Comparison of ENCODE assay signal across 14 cellular contexts in genomic region chr14:95222870-95223398, GRCh38.
A peak's percentile ranks its signal among the peaks of the same experiment; 100 is the strongest.
DNase-seq lines count a peak whose midpoint lies in the region; TF ChIP-seq lines count a peak whose summit lies in the region.
"Had no signal": no experiment of that assay in that cellular context is flagged by ENCODE, and none has a peak within 500 bp of the region (broad histone marks: within the 10 kb centered on the region; RNA-seq: fewer than 3 reads in every experiment).

No MANE protein-coding gene starts in this region.

- H2AFZ ChIP-seq in Karpas-422 (ENCODE audit: low read length): no peak overlapping the region
- no peak overlapping the region for H2AFZ ChIP-seq in hepatocyte
- H2AFZ ChIP-seq in smooth muscle cell (ENCODE audit: low read depth): no peak overlapping the region

- no peaks in the 10 kb centered on the region for H3K9me2 ChIP-seq in Karpas-422 (replicated peaks; ENCODE audit: insufficient read depth, low read length)
- no peaks in the 10 kb centered on the region for H3K9me2 ChIP-seq in hepatocyte (replicated peaks; ENCODE audit: insufficient read depth)

- H3K27me3 ChIP-seq in Karpas-422 (ENCODE audit: low read length) (no peaks in the 10 kb centered on the region), hepatocyte (no peaks in the 10 kb centered on the region), smooth muscle cell (ENCODE audit: low read depth) (no peaks in the 10 kb centered on the region)
- H3K27me3 ChIP-seq: SJSA1 had no signal

- no peaks in the 10 kb centered on the region for H3K9me3 ChIP-seq in Karpas-422 (ENCODE audit: low read length)
- H3K9me3 ChIP-seq in hepatocyte (ENCODE audit: low read depth): no peaks in the 10 kb centered on the region
- no peaks in the 10 kb centered on the region for H3K9me3 ChIP-seq in smooth muscle cell (replicated peaks; ENCODE audit: low read depth)
- H3K9me3 ChIP-seq: mucosa of descending colon, SJSA1 had no signal

- no peaks in the 10 kb centered on the region for H4K20me1 ChIP-seq in Karpas-422 (ENCODE audit: insufficient read depth, low read depth, low read length)
- no peaks in the 10 kb centered on the region for H4K20me1 ChIP-seq in hepatocyte (ENCODE audit: insufficient read depth, poor library complexity, severe bottlenecking)
- H4K20me1 ChIP-seq in smooth muscle cell (ENCODE audit: low read depth): no peaks in the 10 kb centered on the region

- 80% methylated on average over 3 of the region's 3 CpGs for WGBS in hepatocyte (ENCODE audit: low lambda C conversion rate, missing lambda C conversion rate)
- 66% methylated on average over 3 of the region's 3 CpGs for WGBS in smooth muscle cell (ENCODE audit: low lambda C conversion rate)

- H3K4me2 ChIP-seq in Karpas-422 (ENCODE audit: low read depth, low read length, poor library complexity, severe bottlenecking): no peak overlapping the region
- no peak overlapping the region for H3K4me2 ChIP-seq in hepatocyte
- peak overlapping the region; percentile 62 for H3K4me2 ChIP-seq in smooth muscle cell

- H3K4me1 ChIP-seq in Karpas-422 (ENCODE audit: low read length): peaks cover 32% of the 10 kb centered on the region
- H3K4me1 ChIP-seq in hepatocyte (ENCODE audit: insufficient read depth): peaks cover 35% of the 10 kb centered on the region
- peaks cover 19% of the 10 kb centered on the region for H3K4me1 ChIP-seq in smooth muscle cell (ENCODE audit: low read depth)

- H3F3A ChIP-seq in smooth muscle cell (ENCODE audit: low read depth): peaks cover 5% of the 10 kb centered on the region

- H3K36me3 ChIP-seq in Karpas-422 (ENCODE audit: insufficient read depth, low read length) (peaks cover 41% of the 10 kb centered on the region), hepatocyte (replicated peaks; ENCODE audit: insufficient read depth, low read depth) (no peaks in the 10 kb centered on the region), smooth muscle cell (ENCODE audit: low read depth) (no peaks in the 10 kb centered on the region)
- H3K36me3 ChIP-seq: SJSA1 had no signal

- H3K27ac ChIP-seq in Karpas-422 (ENCODE audit: low read length) (peak overlapping the region; percentile 3; the same call in 1 of the 2 replicates), caudate nucleus (ENCODE audit: low read depth, low read length) (peak overlapping the region; percentile 11), hepatocyte (peak overlapping the region; percentile 37), smooth muscle cell (ENCODE audit: low read depth) (no peak overlapping the region)

- TF ChIP-seq CTCF in hepatocyte (IDR thresholded peaks at IDR 0.05; ENCODE audit: poor library complexity) (no peak), smooth muscle cell (IDR thresholded peaks at IDR 0.05; ENCODE audit: borderline replicate concordance, insufficient read depth, poor library complexity, severe bottlenecking) (no peak)

- H3K4me3 ChIP-seq in Karpas-422 (ENCODE audit: low read length) (no peak overlapping the region), hepatocyte (no peak overlapping the region), smooth muscle cell (no peak overlapping the region)
- H3K4me3 ChIP-seq: mucosa of descending colon, SJSA1 had no signal

- H3K79me2 ChIP-seq in Karpas-422 (ENCODE audit: low read length): no peaks in the 10 kb centered on the region
- H3K79me2 ChIP-seq in hepatocyte: no peaks in the 10 kb centered on the region
- H3K79me2 ChIP-seq in smooth muscle cell (ENCODE audit: low read depth): no peaks in the 10 kb centered on the region

- DNase-seq in Karpas-422: no peak
- DNase-seq in caudate nucleus (lab: John Stamatoyannopoulos, UW): peak in 8 of 61 donors; percentile 10 to 33 (median 20)
- peak; percentile 62 for DNase-seq in hepatocyte (ENCODE audit: low spot score)
- no peak for DNase-seq in smooth muscle cell (lab: John Stamatoyannopoulos, UW; ENCODE audit: unreplicated experiment)
- no peak for DNase-seq in SW480 (ENCODE audit: low spot score)
- DNase-seq in iPS-NIHi7 (ENCODE audit: extremely low spot score): no peak
- DNase-seq in NOMO-1 treated with DMSO at 0.1 percent for 48 hours (lab: John Stamatoyannopoulos, UW; ENCODE audit: unreplicated experiment): no peak
- DNase-seq: activated CD8-positive, alpha-beta T cell treated with anti-CD3 and anti-CD28 coated beads for 36 hours; activated naive CD4-positive, alpha-beta T cell; KG1; mucosa of descending colon; NCI-H2029; posterior cingulate gyrus had no signal

- H3K9ac ChIP-seq in Karpas-422 (ENCODE audit: low read length): no peak overlapping the region
- H3K9ac ChIP-seq in smooth muscle cell (ENCODE audit: low read depth): no peak overlapping the region
